In the genomic region with DNA sequence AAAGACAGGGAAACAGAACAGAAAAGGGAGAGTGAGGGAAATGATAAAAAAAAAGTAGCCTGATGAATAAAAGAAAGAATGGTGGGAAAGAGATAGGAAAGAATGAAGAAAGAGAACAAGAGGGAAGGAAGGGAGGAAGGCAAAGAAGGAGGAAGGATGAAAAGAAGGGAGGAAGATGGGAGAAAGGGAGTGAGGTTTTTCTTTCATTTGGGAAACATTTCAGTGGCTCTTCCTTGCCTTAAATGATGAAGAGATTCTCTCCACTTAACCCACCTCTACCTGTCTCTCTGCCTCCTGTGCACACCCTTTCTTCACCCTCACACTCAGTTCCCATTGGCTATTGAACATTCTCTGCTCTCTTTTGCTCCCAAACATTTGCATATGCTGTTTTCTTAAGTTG, we compare ENCODE assay signal across 2 cellular contexts.
TF ChIP-seq lines count a peak whose summit lies in the region.

No MANE protein-coding gene starts in this region.

TF ChIP-seq in HepG2, 621 proteins besides CTCF, POLR2A, EP300 and RAD21 (continued from another document):
- no peak for TF ChIP-seq GTF3A (CRISPR knock-in tag; conservative IDR thresholded peaks at IDR 0.05)
- TF ChIP-seq SRSF9 (IDR thresholded peaks at IDR 0.05; ENCODE audit: borderline replicate concordance, insufficient read depth, low read depth, low read length, poor library complexity, severe bottlenecking) = peak; percentile 71
- TF ChIP-seq HNRNPK (IDR thresholded peaks at IDR 0.05; ENCODE audit: low read depth, low read length, poor library complexity, severe bottlenecking) = peak; percentile 36

TF ChIP-seq in K562, 482 proteins besides CTCF, POLR2A, EP300 and RAD21:
- no peak for TF ChIP-seq ZBTB43 (CRISPR knock-in tag; IDR thresholded peaks at IDR 0.05)
- peak; percentile 31 for TF ChIP-seq PCBP2 (IDR thresholded peaks at IDR 0.05; ENCODE audit: low read depth, low read length, poor library complexity, severe bottlenecking)
- TF ChIP-seq SRSF9 (IDR thresholded peaks at IDR 0.05; ENCODE audit: borderline replicate concordance, low read depth, low read length) = 0 out of 2 replicates have a peak, but pooled peaks have one; percentile 80
- peak; percentile 24 for TF ChIP-seq U2AF1 (optimal IDR thresholded peaks at IDR 0.05; ENCODE audit: low read depth, low read length)
